ENCODE assay signal across 8 cellular contexts in genomic region chr2:205660521-205661124, GRCh38. TPM values are rescaled to one million over a fixed set of nuclear protein-coding genes. Genes with fewer than 3 reads are reported as not detected.
DNase-seq lines count a peak whose midpoint lies in the region; ATAC-seq and TF ChIP-seq lines count a peak whose summit lies in the region.

No MANE protein-coding gene starts in this region.

- H3K27ac Mint-ChIP-seq in activated CD4-positive, alpha-beta T cell treated with anti-CD3 and anti-CD28 coated beads, Interleukin-2, amount 10 ng/mL, durations not matched to agents 7 days and 5 days = peak overlapping the region; percentile 54
- no peak overlapping the region for H3K27ac Mint-ChIP-seq in Caco-2 (ENCODE audit: unreplicated experiment)

- TF ChIP-seq EP300 in gastroesophageal sphincter (IDR thresholded peaks at IDR 0.05) (no peak), suprapubic skin (IDR thresholded peaks at IDR 0.05) (no peak)

- H3K36me3 Mint-ChIP-seq in activated CD4-positive, alpha-beta T cell treated with anti-CD3 and anti-CD28 coated beads, Interleukin-2, amount 10 ng/mL, durations not matched to agents 7 days and 5 days (ENCODE audit: low read depth) = no peaks in the 10 kb centered on the region
- no peaks in the 10 kb centered on the region for H3K36me3 Mint-ChIP-seq in Caco-2 (ENCODE audit: insufficient read depth, unreplicated experiment)

- H3K27ac ChIP-seq in gastroesophageal sphincter = peak overlapping the region in 2 of 4 donors; percentile 9 to 51
- peak overlapping the region; percentile 59 for H3K27ac ChIP-seq in suprapubic skin

- 24 to 50% methylated on average over 5 to 8 of the region's 8 CpGs for WGBS in gastroesophageal sphincter (ENCODE audit: low coverage in 1 of 2), 2 donors
- WGBS in suprapubic skin = 27% methylated on average over 8 of the region's 8 CpGs

- TF ChIP-seq CTCF in gastroesophageal sphincter (IDR thresholded peaks at IDR 0.05) (no peak), suprapubic skin (IDR thresholded peaks at IDR 0.05) (no peak), Caco-2 (IDR thresholded peaks at IDR 0.05; ENCODE audit: insufficient read depth in 1 of 2, low read depth in 1 of 2, low read length in 1 of 2, severe bottlenecking in 1 of 2, unreplicated experiment in 1 of 2) (no peak)

- BruUV-seq in Caco-2 (replicated peaks; lab: Mats Ljungman, UMichigan) = no TSS peak

- DNase-seq in activated CD4-positive, alpha-beta T cell treated with anti-CD3 and anti-CD28 coated beads, Interleukin-2, amount 10 ng/mL, durations not matched to agents 7 days and 5 days = peak; percentile 63
- DNase-seq in suprapubic skin (ENCODE audit: low spot score in 2 of 2) (no peak), NCI-H774 (lab: John Stamatoyannopoulos, UW) (no peak), Caco-2 (no peak), pons (ENCODE audit: low spot score) (no peak)

- intact Hi-C loops in Caco-2 (cut with micrococcal nuclease; ENCODE audit: unreplicated experiment) = no loop called here

- H3K9me3 ChIP-seq in gastroesophageal sphincter = no peaks in the 10 kb centered on the region
- no peaks in the 10 kb centered on the region for H3K9me3 ChIP-seq in suprapubic skin
- no peaks in the 10 kb centered on the region for H3K9me3 ChIP-seq in Caco-2

- H3K4me3 Mint-ChIP-seq in activated CD4-positive, alpha-beta T cell treated with anti-CD3 and anti-CD28 coated beads, Interleukin-2, amount 10 ng/mL, durations not matched to agents 7 days and 5 days = no peak overlapping the region
- no peak overlapping the region for H3K4me3 Mint-ChIP-seq in Caco-2 (ENCODE audit: unreplicated experiment)

- H3K27me3 ChIP-seq in gastroesophageal sphincter (no peaks in the 10 kb centered on the region), suprapubic skin (no peaks in the 10 kb centered on the region), Caco-2 (replicated peaks; ENCODE audit: control insufficient read depth, insufficient read depth, low read length) (no peaks in the 10 kb centered on the region)

- H3K4me1 ChIP-seq in gastroesophageal sphincter (peaks cover 0 to 13% (median 5%) of the 10 kb centered on the region in 3 donors), suprapubic skin (peaks cover 46% of the 10 kb centered on the region), Caco-2 (peaks cover 3% of the 10 kb centered on the region)

- CTCF ChIA-PET in activated CD4-positive, alpha-beta T cell treated with anti-CD3 and anti-CD28 coated beads, Interleukin-2, amount 10 ng/mL, durations not matched to agents 7 days and 5 days (lab: Charles Lee) = interaction anchor here (1.6 to 1.9 kb wide), 2 partner anchors 9 to 15 kb away, joined by 3 to 9 read pairs; no protein-coding TSS in a partner anchor
- CTCF ChIA-PET in Caco-2 (lab: Charles Lee) = interaction anchor here (0.7 kb wide), 1 partner anchor 10 kb away, joined by 3 read pairs; no protein-coding TSS in a partner anchor

- H3K9me3 Mint-ChIP-seq in activated CD4-positive, alpha-beta T cell treated with anti-CD3 and anti-CD28 coated beads, Interleukin-2, amount 10 ng/mL, durations not matched to agents 7 days and 5 days = no peaks in the 10 kb centered on the region
- no peaks in the 10 kb centered on the region for H3K9me3 Mint-ChIP-seq in Caco-2 (ENCODE audit: unreplicated experiment)

- ATAC-seq in GM18511 (IDR thresholded peaks at IDR 0.05; ENCODE audit: unreplicated experiment) = peak; percentile 90
- ATAC-seq in HG02884 (IDR thresholded peaks at IDR 0.05; ENCODE audit: unreplicated experiment) = peak; percentile 80
- ATAC-seq in gastroesophageal sphincter = peak; percentile 51

- POLR2A ChIA-PET in activated CD4-positive, alpha-beta T cell treated with anti-CD3 and anti-CD28 coated beads, Interleukin-2, amount 10 ng/mL, durations not matched to agents 7 days and 5 days (lab: Charles Lee) = no interaction called here
- POLR2A ChIA-PET in Caco-2 (lab: Charles Lee) = no interaction called here

- TF ChIP-seq POLR2A in gastroesophageal sphincter (IDR thresholded peaks at IDR 0.05) = no peak
- no peak for TF ChIP-seq POLR2A in suprapubic skin (IDR thresholded peaks at IDR 0.05)

- H3K4me1 Mint-ChIP-seq in activated CD4-positive, alpha-beta T cell treated with anti-CD3 and anti-CD28 coated beads, Interleukin-2, amount 10 ng/mL, durations not matched to agents 7 days and 5 days = peaks cover 32% of the 10 kb centered on the region
- no peaks in the 10 kb centered on the region for H3K4me1 Mint-ChIP-seq in Caco-2 (ENCODE audit: low read depth, unreplicated experiment)

- peaks cover 3% of the 10 kb centered on the region for H3K27me3 Mint-ChIP-seq in activated CD4-positive, alpha-beta T cell treated with anti-CD3 and anti-CD28 coated beads, Interleukin-2, amount 10 ng/mL, durations not matched to agents 7 days and 5 days
- H3K27me3 Mint-ChIP-seq in Caco-2 (ENCODE audit: insufficient read depth, unreplicated experiment) = no peaks in the 10 kb centered on the region

- H3K4me3 ChIP-seq in gastroesophageal sphincter (no peak overlapping the region), suprapubic skin (no peak overlapping the region), Caco-2 (ENCODE audit: low read depth, low read length) (no peak overlapping the region)

- H3K36me3 ChIP-seq in gastroesophageal sphincter = no peaks in the 10 kb centered on the region
- no peaks in the 10 kb centered on the region for H3K36me3 ChIP-seq in suprapubic skin
- no peaks in the 10 kb centered on the region for H3K36me3 ChIP-seq in Caco-2 (ENCODE audit: control insufficient read depth, insufficient read depth, low read length)

RNA-seq across cellular contexts. Expression of gene NRP2, which starts 21.7 kb away (rescaled TPM):
- total RNA-seq in activated CD4-positive, alpha-beta T cell treated with anti-CD3 and anti-CD28 coated beads, Interleukin-2, amount 10 ng/mL, durations not matched to agents 7 days and 5 days = 1 to 10 TPM; 7.1 to 8.1 TPM
- total RNA-seq in gastroesophageal sphincter (100 to 1,000 TPM; 278 to 466 (median 371) TPM), suprapubic skin (1 to 10 TPM; 3.4 to 8.9 (median 6.6) TPM), Caco-2 (2022) (95.6 and 96.9 TPM in 2 replicates)
